Comparison of ENCODE assay signal across 8 cellular contexts in genomic region chr17:78974635-78975591, GRCh38. TPM values are rescaled to one million over a fixed set of nuclear protein-coding genes. Genes with fewer than 3 reads are reported as not detected.
DNase-seq lines count a peak whose midpoint lies in the region; ATAC-seq and TF ChIP-seq lines count a peak whose summit lies in the region.

No MANE protein-coding gene starts in this region.

- DNase-seq in CD1c-positive myeloid dendritic cell (ENCODE audit: extremely low spot score) (peak; percentile 10), NB4 (ENCODE audit: low read depth) (peak; percentile 57), cardiac fibroblast (ENCODE audit: low read depth in 2 of 2) (peak; percentile 69 to 87), right lobe of liver (peak; percentile 57 to 81 (median 75)), ureter (ENCODE audit: low spot score) (peak; percentile 81), NCI-H1436 treated with DMSO at 0.1 percent for 48 hours (lab: John Stamatoyannopoulos, UW) (no peak)
- DNase-seq in activated CD4-positive, alpha-beta T cell treated with anti-CD3 and anti-CD28 coated beads, Interleukin-2, amount 50 U/mL, for 48 hours: no peak

- H3K27ac ChIP-seq in right lobe of liver: peak overlapping the region in 2 of 3 donors; percentile 9 to 74

- no peaks in the 10 kb centered on the region for H3K9me3 ChIP-seq in right lobe of liver

- intact Hi-C loops in right lobe of liver (cut with DNase I): loop anchor here (5.0 kb wide), 1 partner anchor 108 kb away; no protein-coding TSS in a partner anchor

- TF ChIP-seq CTCF in NB4 (IDR thresholded peaks at IDR 0.05; ENCODE audit: low read depth, low read length) (no peak), cardiac fibroblast (IDR thresholded peaks at IDR 0.05; ENCODE audit: low read depth, low read length) (no peak), right lobe of liver (IDR thresholded peaks at IDR 0.05) (no peak)

- 41% methylated on average over 17 of the region's 30 CpGs for WGBS in right lobe of liver (ENCODE audit: insufficient coverage, low coverage, low lambda C conversion rate, missing lambda C conversion rate)

- TF ChIP-seq POLR2A in NB4 (IDR thresholded peaks at IDR 0.05; ENCODE audit: extremely low read depth, insufficient read length) (no peak), right lobe of liver (IDR thresholded peaks at IDR 0.05) (peak; percentile 24)

- H3K4me3 ChIP-seq in NB4 (ENCODE audit: low read depth, low read length): no peak overlapping the region
- H3K4me3 ChIP-seq in cardiac fibroblast (replicated peaks in 1 of 2; ENCODE audit: low read depth in 2 of 2, low read length in 2 of 2): no peak overlapping the region
- H3K4me3 ChIP-seq in right lobe of liver: peak overlapping the region in 2 of 3 donors; percentile 40 to 49

- peak; percentile 54 to 79 (median 66) for ATAC-seq in right lobe of liver
- no peak for ATAC-seq in GM21367 (IDR thresholded peaks at IDR 0.05; ENCODE audit: unreplicated experiment)

- H3K27me3 ChIP-seq in right lobe of liver: no peaks in the 10 kb centered on the region

- peaks cover 0 to 23% (median 5%) of the 10 kb centered on the region in 4 donors for H3K4me1 ChIP-seq in right lobe of liver

- no peaks in the 10 kb centered on the region for H3K36me3 ChIP-seq in right lobe of liver

RNA-seq across cellular contexts. Expression of gene LGALS3BP, which starts 4.8 kb away (rescaled TPM):
- 100 to 1,000 TPM in 4 of 6 experiments, 10 to 100 TPM in 2; 82.8 to 257 (median 121) TPM for total RNA-seq in right lobe of liver
- 393 TPM for total RNA-seq in ureter

RNA-seq across cellular contexts. Expression of gene CANT1, which starts 34.7 kb away (rescaled TPM):
- total RNA-seq in right lobe of liver: 10 to 100 TPM; 15.6 to 26.3 (median 18.7) TPM
- 53.7 TPM for total RNA-seq in ureter

RNA-seq across cellular contexts. Expression of gene C1QTNF1, which starts 49.1 kb away (rescaled TPM):
- total RNA-seq in right lobe of liver (10 to 100 TPM in 5 of 6 experiments, 1 to 10 TPM in 1; 9.8 to 40.2 (median 26.2) TPM), ureter (108 TPM)

RNA-seq across cellular contexts. Expression of gene TIMP2, which starts 49.7 kb away (rescaled TPM):
- total RNA-seq in right lobe of liver: 10 to 100 TPM; 18.9 to 36.1 (median 26.7) TPM
- 118 TPM for total RNA-seq in ureter

Comparison
In these comparisons a context has a peak if more than half of its experiments do, and no peak if none do; other contexts are left out.
1. DNase-seq: peak in CD1c-positive myeloid dendritic cell (single experiment), NB4 (single experiment), cardiac fibroblast (2 of 2), right lobe of liver (3 of 3) and ureter (single experiment); none in NCI-H1436 treated with DMSO at 0.1 percent for 48 hours (single experiment) and activated CD4-positive, alpha-beta T cell treated with anti-CD3 and anti-CD28 coated beads, Interleukin-2, amount 50 U/mL, for 48 hours (0 of 2).
2. H3K4me3 ChIP-seq: peak in right lobe of liver (2 of 3); none in NB4 (single experiment) and cardiac fibroblast (0 of 2).